ENCODE assay signal across 10 cellular contexts in the genomic region with DNA sequence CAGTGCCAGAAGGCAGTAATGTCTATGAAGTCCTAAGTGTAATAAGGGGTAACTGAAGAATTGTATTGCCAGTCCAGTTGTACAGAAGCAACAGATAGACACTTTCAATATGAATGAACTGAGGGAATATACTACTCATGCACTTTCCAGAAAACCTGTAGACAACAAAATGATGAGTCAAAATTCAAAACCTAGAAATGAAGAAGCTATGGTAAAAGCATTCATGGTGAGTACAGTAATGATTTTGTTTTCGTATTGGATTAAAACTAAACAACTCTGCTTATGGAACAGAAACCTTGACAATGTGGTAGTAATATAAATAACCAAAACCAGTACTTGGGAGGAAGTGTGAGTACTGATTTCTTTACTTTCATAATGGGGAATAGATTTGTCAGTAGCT. TPM values are rescaled to one million over a fixed set of nuclear protein-coding genes. Genes with fewer than 3 reads are reported as not detected.
DNase-seq lines count a peak whose midpoint lies in the region; ATAC-seq and TF ChIP-seq lines count a peak whose summit lies in the region.
"Had no signal": no experiment of that assay in that cellular context is flagged by ENCODE, and none has a peak within 500 bp of the region (broad histone marks: within the 10 kb centered on the region; RNA-seq: fewer than 3 reads in every experiment).

No MANE protein-coding gene starts in this region.

- TF ChIP-seq POLR2A in GM18505 (IDR thresholded peaks at IDR 0.05; ENCODE audit: borderline replicate concordance, extremely low read depth, insufficient read depth, insufficient read length), result no peak
- TF ChIP-seq POLR2A in uterus (IDR thresholded peaks at IDR 0.05), result no peak

- POLR2A ChIA-PET in Panc1 (lab: Charles Lee), result interaction anchor here (0.6 kb wide), 1 partner anchor 186 kb away, joined by 4 read pairs; no protein-coding TSS in a partner anchor

- WGBS in H9 (ENCODE audit: extremely low coverage, insufficient read length, low lambda C conversion rate), result no CpG with 5 or more reads among the region's 1 CpG

- no peak overlapping the region for H3K27ac Mint-ChIP-seq in H9

- H3K18ac ChIP-seq in H9 (ENCODE audit: insufficient read length, low read depth, low read length), result no peak overlapping the region

- H3K79me1 ChIP-seq in H9 (ENCODE audit: insufficient read depth, low read depth, low read length, poor library complexity, severe bottlenecking), result no peaks in the 10 kb centered on the region

- H3K27me3 Mint-ChIP-seq in H9 (ENCODE audit: low read depth), result no peaks in the 10 kb centered on the region

- H4K20me1 ChIP-seq in H9 (ENCODE audit: control insufficient read depth, insufficient read depth, insufficient read length), result no peaks in the 10 kb centered on the region

- no peak overlapping the region for H3K14ac ChIP-seq in H9 (ENCODE audit: insufficient read depth, low read length)

- H3K79me2 ChIP-seq in H9 (ENCODE audit: insufficient read depth, low read length), result no peaks in the 10 kb centered on the region

- no peak overlapping the region for H3K27ac ChIP-seq in Panc1 (ENCODE audit: low read length)
- H3K27ac ChIP-seq in uterus, result no peak overlapping the region
- H3K27ac ChIP-seq in H9 (ENCODE audit: insufficient read length, low read depth, low read length), result no peak overlapping the region
- H3K27ac ChIP-seq: SJCRH30 had no signal

- H2BK15ac ChIP-seq in H9 (ENCODE audit: low read depth, low read length), result no peak overlapping the region

- no peak overlapping the region for H2AK5ac ChIP-seq in H9 (ENCODE audit: insufficient read length, low read length)

- H3K56ac ChIP-seq in H9 (ENCODE audit: insufficient read length, low read depth, low read length), result no peak overlapping the region

- no peak overlapping the region for H2AFZ ChIP-seq in H9 (ENCODE audit: low read length)

- H3K9ac ChIP-seq in H9 (ENCODE audit: extremely low read depth, insufficient read length, low read length), result no peak overlapping the region

- H3K36me3 Mint-ChIP-seq in H9 (ENCODE audit: insufficient read depth in 1 of 3, low read depth in 3 of 3), result no peaks in the 10 kb centered on the region; a peak in 2 of 7 replicates

- no peak overlapping the region for H3K4me2 ChIP-seq in H9 (ENCODE audit: insufficient read depth, insufficient read length, low read length)

- H2BK120ac ChIP-seq in H9 (ENCODE audit: low read depth, low read length, poor library complexity, severe bottlenecking), result no peak overlapping the region

- no peak overlapping the region for H2BK5ac ChIP-seq in H9 (ENCODE audit: insufficient read length, low read length)

- TSS peak; percentile 46 for BruUV-seq in Panc1 (replicated peaks; lab: Mats Ljungman, UMichigan)

- TF ChIP-seq CTCF in Panc1 (IDR thresholded peaks at IDR 0.05) (no peak), uterus (IDR thresholded peaks at IDR 0.05) (no peak), H9 (conservative IDR thresholded peaks at IDR 0.05) (no peak), foreskin fibroblast (IDR thresholded peaks at IDR 0.05; ENCODE audit: low read depth, low read length) (no peak)

- H3K4me1 Mint-ChIP-seq in H9, result peaks cover 11 to 12% of the 10 kb centered on the region in 2 experiments

- no peak overlapping the region for H3K4ac ChIP-seq in H9 (ENCODE audit: low read depth, low read length)

- H2BK12ac ChIP-seq in H9 (ENCODE audit: insufficient read length, low read depth, low read length), result no peak overlapping the region

- no peaks in the 10 kb centered on the region for H3K9me3 Mint-ChIP-seq in H9

- ATAC-seq in GM18505 (IDR thresholded peaks at IDR 0.05; ENCODE audit: unreplicated experiment), result peak; percentile 92
- ATAC-seq in GM19455 (IDR thresholded peaks at IDR 0.05; ENCODE audit: unreplicated experiment), result peak; percentile 91
- ATAC-seq in HG03045 (IDR thresholded peaks at IDR 0.05; ENCODE audit: unreplicated experiment), result peak; percentile 92
- ATAC-seq in Panc1, result no peak

- no peak overlapping the region for H3K23ac ChIP-seq in H9 (ENCODE audit: insufficient read length, low read depth, low read length)

- intact Hi-C loops in Panc1 (cut with micrococcal nuclease; ENCODE audit: unreplicated experiment), result no loop called here
- intact Hi-C loops in uterus (cut with DNase I; ENCODE audit: low total_unique reads), result no loop called here

- H3K36me3 ChIP-seq in Panc1 (ENCODE audit: control insufficient read depth, insufficient read depth, low read length), result no peaks in the 10 kb centered on the region
- H3K36me3 ChIP-seq in uterus, result no peaks in the 10 kb centered on the region
- no peaks in the 10 kb centered on the region for H3K36me3 ChIP-seq in H7 (replicated peaks; ENCODE audit: control insufficient read depth, insufficient read depth, low read length)
- H3K36me3 ChIP-seq: SJCRH30 had no signal

- no peak overlapping the region for H4K8ac ChIP-seq in H9 (replicated peaks; ENCODE audit: insufficient read length, low read depth, low read length)

- H3K4me1 ChIP-seq in Panc1 (ENCODE audit: control insufficient read depth, insufficient read depth, low read length) (no peaks in the 10 kb centered on the region), uterus (no peaks in the 10 kb centered on the region), H9 (ENCODE audit: insufficient read depth, low read length) (no peaks in the 10 kb centered on the region)
- H3K4me1 ChIP-seq: SJCRH30 had no signal

- DNase-seq in Panc1 (ENCODE audit: low read depth, low spot score), result no peak
- no peak for DNase-seq in uterus
- no peak for DNase-seq in H7
- DNase-seq in H9, result no peak
- DNase-seq in foreskin fibroblast, result no peak
- DNase-seq: NCI-H1417, SJCRH30 had no signal

- H2BK20ac ChIP-seq in H9 (ENCODE audit: low read depth, low read length, poor library complexity, severe bottlenecking), result no peak overlapping the region

- no peak overlapping the region for H4K91ac ChIP-seq in H9 (ENCODE audit: insufficient read length, low read depth, low read length)

- no peak overlapping the region for H4K5ac ChIP-seq in H9 (ENCODE audit: insufficient read length, low read depth, low read length)

- in situ Hi-C loops in Panc1 (cut with HindIII; ENCODE audit: low pct_unique_long_range_greater_than_20kb, low sequenced_read_pairs), result no loop called here

- H3K4me3 ChIP-seq in Panc1 (ENCODE audit: low read depth in 2 of 2, low read length in 2 of 2) (no peak overlapping the region), uterus (no peak overlapping the region), H7 (ENCODE audit: insufficient read depth, low read depth, low read length) (no peak overlapping the region), foreskin fibroblast (ENCODE audit: low read depth in 1 of 2, low read length in 2 of 2) (no peak overlapping the region)
- H3K4me3 ChIP-seq: SJCRH30 had no signal

- H3K9me3 ChIP-seq in Panc1 (ENCODE audit: control insufficient read depth, insufficient read depth, low read depth, low read length), result no peaks in the 10 kb centered on the region
- no peaks in the 10 kb centered on the region for H3K9me3 ChIP-seq in uterus
- H3K9me3 ChIP-seq in H9 (ENCODE audit: control insufficient read depth, low read depth, low read length), result no peaks in the 10 kb centered on the region
- H3K9me3 ChIP-seq: SJCRH30 had no signal

- no peaks in the 10 kb centered on the region for H3K27me3 ChIP-seq in Panc1 (ENCODE audit: control insufficient read depth, insufficient read depth, low read length)
- H3K27me3 ChIP-seq in uterus, result no peaks in the 10 kb centered on the region
- no peaks in the 10 kb centered on the region for H3K27me3 ChIP-seq in H7 (ENCODE audit: control insufficient read depth, insufficient read depth, low read length)
- no peaks in the 10 kb centered on the region for H3K27me3 ChIP-seq in H9 (ENCODE audit: insufficient read depth, low read length)
- H3K27me3 ChIP-seq: SJCRH30 had no signal

- H3T11ph ChIP-seq in H9 (ENCODE audit: low read length), result no peak overlapping the region

- CTCF ChIA-PET in Panc1 (lab: Charles Lee), result no interaction called here

- H3K23me2 ChIP-seq in H9 (ENCODE audit: insufficient read length, low read depth, low read length, poor library complexity, severe bottlenecking), result no peaks in the 10 kb centered on the region

- no peak overlapping the region for H3K4me3 Mint-ChIP-seq in H9

RNA-seq across cellular contexts. Expression of gene ARMC2, which starts 35.0 kb away (rescaled TPM):
- 9.3 TPM for total RNA-seq in Panc1 (2021; ENCODE audit: unreplicated experiment)
- 4.6 TPM for polyA plus RNA-seq in Panc1 (2012; ENCODE audit: insufficient read length)
- total RNA-seq in uterus, result 10 to 100 TPM in 1 of 4 donors, 1 to 10 TPM in 2, not detected in 1; 5.1 to 15.1 (median 9.1) TPM
- 1.3 and 2.6 TPM in 2 replicates for total RNA-seq in H7 (2014; rRNA removed; shearing (Covaris generic))
- total RNA-seq in H9 (2021), result 2.8 and 3.9 TPM in 2 replicates
